ENCODE assay signal across 8 cellular contexts in the genomic region with DNA sequence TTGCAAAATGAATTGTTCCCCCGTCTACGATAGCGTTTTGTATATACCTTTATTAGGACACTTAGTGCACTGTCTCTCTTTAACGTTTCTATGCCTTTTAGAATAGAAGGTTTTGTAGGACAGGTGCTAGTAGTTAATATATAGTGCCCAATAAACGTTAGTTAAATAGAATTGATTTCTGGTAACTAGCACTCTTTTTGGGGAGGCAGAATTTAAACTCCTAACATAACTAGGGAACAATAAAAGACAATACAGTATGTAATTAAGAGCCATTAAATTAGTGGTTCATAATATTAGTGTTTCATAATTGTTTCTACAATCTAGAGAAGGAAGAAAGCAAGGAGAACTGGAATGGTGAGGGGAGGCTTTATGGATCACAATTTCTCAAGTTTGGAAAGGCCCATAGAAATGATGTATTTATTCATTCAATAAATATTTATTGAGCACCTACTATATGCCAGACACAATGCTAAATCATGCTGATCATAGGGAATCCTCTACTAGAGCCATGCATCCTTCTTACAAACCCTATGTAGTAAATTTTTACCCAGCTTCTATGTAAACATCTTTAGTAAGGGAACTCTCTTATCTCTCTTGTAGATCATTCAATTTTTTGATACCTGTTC. TPM values are rescaled to one million over a fixed set of nuclear protein-coding genes. Genes with fewer than 3 reads are reported as not detected.
A peak's percentile ranks its signal among the peaks of the same experiment; 100 is the strongest.
DNase-seq lines count a peak whose midpoint lies in the region; ATAC-seq and TF ChIP-seq lines count a peak whose summit lies in the region.

No MANE protein-coding gene starts in this region.

- TF ChIP-seq EP300 in ovary (IDR thresholded peaks at IDR 0.05): no peak

- intact Hi-C loops in ovary (cut with DNase I): no loop called here

- CTCF ChIA-PET in CD8-positive, alpha-beta memory T cell (lab: Charles Lee): interaction anchor here (0.6 to 4.9 kb wide), 14 partner anchors 8 to 119 kb away, joined by 3 to 77 read pairs (median 4); partner anchors contain the start of genes PEX11B and RBM8A

- TF ChIP-seq CTCF in Peyer's patch (IDR thresholded peaks at IDR 0.05): no peak
- no peak for TF ChIP-seq CTCF in epithelial cell of proximal tubule (conservative IDR thresholded peaks at IDR 0.05; ENCODE audit: low read depth, low read length)
- no peak for TF ChIP-seq CTCF in ovary (IDR thresholded peaks at IDR 0.05)

- H3K4me3 Mint-ChIP-seq in CD8-positive, alpha-beta memory T cell: peak overlapping the region; percentile 93 to 98 (median 96)

- peaks cover 46 to 66% (median 47%) of the 10 kb centered on the region in 3 donors for H3K4me1 Mint-ChIP-seq in CD8-positive, alpha-beta memory T cell

- peaks cover 37% of the 10 kb centered on the region for H3K4me1 ChIP-seq in CD8-positive, alpha-beta memory T cell (ENCODE audit: insufficient read depth, low read length)
- peaks cover 2 to 39% (median 11%) of the 10 kb centered on the region in 4 donors for H3K4me1 ChIP-seq in Peyer's patch
- peaks cover 1% of the 10 kb centered on the region for H3K4me1 ChIP-seq in ovary (ENCODE audit: insufficient read depth)

- H3K9me3 Mint-ChIP-seq in CD8-positive, alpha-beta memory T cell: peaks cover 0 to 4% (median 0%) of the 10 kb centered on the region in 5 donors

- H3K36me3 ChIP-seq in CD8-positive, alpha-beta memory T cell (ENCODE audit: insufficient read depth, low read length): no peaks in the 10 kb centered on the region
- H3K36me3 ChIP-seq in Peyer's patch: no peaks in the 10 kb centered on the region
- no peaks in the 10 kb centered on the region for H3K36me3 ChIP-seq in ovary

- peak overlapping the region; percentile 84 to 99 (median 96) for H3K27ac Mint-ChIP-seq in CD8-positive, alpha-beta memory T cell

- POLR2A ChIA-PET in CD8-positive, alpha-beta memory T cell (lab: Charles Lee): interaction anchor here (0.6 to 2.4 kb wide), 14 partner anchors 9 to 106 kb away, joined by 3 to 34 read pairs (median 6); partner anchors contain the start of genes ANKRD35, PEX11B, PIAS3 and RBM8A

- H3K4me3 ChIP-seq in CD8-positive, alpha-beta memory T cell (ENCODE audit: low read length): peak overlapping the region; percentile 88
- H3K4me3 ChIP-seq in Peyer's patch (peak overlapping the region; percentile 39 to 70 (median 56)), epithelial cell of proximal tubule (ENCODE audit: low read depth, low read length) (peak overlapping the region; percentile 86), ovary (peak overlapping the region; percentile 43)

- 0 to 2% (median 1%) methylated on average over 5 of the region's 5 CpGs for WGBS in ovary, 3 donors

- H3K9me3 ChIP-seq in CD8-positive, alpha-beta memory T cell (ENCODE audit: low read length): no peaks in the 10 kb centered on the region
- H3K9me3 ChIP-seq in Peyer's patch (peaks cover 0 to 4% (median 0%) of the 10 kb centered on the region in 4 donors), ovary (no peaks in the 10 kb centered on the region)

- no peak for DNase-seq in CD8-positive, alpha-beta memory T cell
- no peak for DNase-seq in Peyer's patch
- DNase-seq in epithelial cell of proximal tubule (ENCODE audit: low read depth): no peak
- DNase-seq in ovary: no peak
- no peak for DNase-seq in NCI-H2227 treated with DMSO at 0.1 percent for 48 hours (lab: John Stamatoyannopoulos, UW)
- DNase-seq in cerebellar cortex (ENCODE audit: low spot score): no peak
- no peak for DNase-seq in NCI-H128 (lab: John Stamatoyannopoulos, UW; ENCODE audit: unreplicated experiment)

- H3K27ac ChIP-seq in CD8-positive, alpha-beta memory T cell (ENCODE audit: low read depth, low read length): peak overlapping the region; percentile 71
- H3K27ac ChIP-seq in Peyer's patch (peak overlapping the region; percentile 71 to 98 (median 84)), ovary (peak overlapping the region in 1 of 2 donors; percentile 87)

- H3K27me3 Mint-ChIP-seq in CD8-positive, alpha-beta memory T cell: no peaks in the 10 kb centered on the region

- no peak for ATAC-seq in GM19351 (IDR thresholded peaks at IDR 0.05; ENCODE audit: unreplicated experiment)

- no peak for TF ChIP-seq POLR2A in Peyer's patch (IDR thresholded peaks at IDR 0.05)
- TF ChIP-seq POLR2A in ovary (IDR thresholded peaks at IDR 0.05): no peak

- H3K27me3 ChIP-seq in CD8-positive, alpha-beta memory T cell (ENCODE audit: insufficient read depth, low read length, poor library complexity, severe bottlenecking): no peaks in the 10 kb centered on the region
- no peaks in the 10 kb centered on the region for H3K27me3 ChIP-seq in Peyer's patch
- no peaks in the 10 kb centered on the region for H3K27me3 ChIP-seq in ovary

- peaks cover 7 to 30% (median 9%) of the 10 kb centered on the region in 3 donors for H3K36me3 Mint-ChIP-seq in CD8-positive, alpha-beta memory T cell

RNA-seq across cellular contexts. Expression of gene POLR3GL, which starts 0.7 kb away (rescaled TPM):
- 10 to 100 TPM; 21.6 to 22.8 TPM for total RNA-seq in CD8-positive, alpha-beta memory T cell
- polyA plus RNA-seq in CD8-positive, alpha-beta memory T cell: 103 TPM
- total RNA-seq in Peyer's patch (10 to 100 TPM in 3 of 4 donors, 1 to 10 TPM in 1; 8.7 to 25.6 (median 12.5) TPM), epithelial cell of proximal tubule (15.6 and 16.1 TPM in 2 replicates), ovary (10 to 100 TPM; 16.7 to 27.9 (median 23.4) TPM)
- polyA plus RNA-seq in ovary: 10 to 100 TPM; 40.6 to 51.4 TPM

RNA-seq across cellular contexts. Expression of gene ANKRD34A, which starts 0.9 kb away (rescaled TPM):
- 1 to 10 TPM; 6.9 to 8.7 TPM for total RNA-seq in CD8-positive, alpha-beta memory T cell
- polyA plus RNA-seq in CD8-positive, alpha-beta memory T cell: 0.97 TPM
- 1 to 10 TPM in 1 of 4 donors, under 1 TPM in 1, not detected in 2; 0.54 to 3.7 TPM for total RNA-seq in Peyer's patch
- total RNA-seq in epithelial cell of proximal tubule: 0.06 and 0.14 TPM in 2 replicates
- 1 to 10 TPM in 6 of 7 donors, under 1 TPM in 1; 0.48 to 5.2 (median 3.1) TPM for total RNA-seq in ovary
- polyA plus RNA-seq in ovary: under 1 TPM; 0.50 to 0.62 TPM

RNA-seq across cellular contexts. Expression of gene LIX1L, which starts 7.4 kb away (rescaled TPM):
- total RNA-seq in CD8-positive, alpha-beta memory T cell: 10 to 100 TPM; 41.8 to 42.6 TPM
- polyA plus RNA-seq in CD8-positive, alpha-beta memory T cell: 33.5 TPM
- total RNA-seq in Peyer's patch: 10 to 100 TPM in 1 of 4 donors, 1 to 10 TPM in 3; 3.7 to 10.7 (median 4.5) TPM
- 22.3 and 32.5 TPM in 2 replicates for total RNA-seq in epithelial cell of proximal tubule
- 100 to 1,000 TPM in 1 of 7 donors, 10 to 100 TPM in 6; 37.9 to 102 (median 73.9) TPM for total RNA-seq in ovary
- polyA plus RNA-seq in ovary: 10 to 100 TPM; 28.7 to 52.6 TPM

RNA-seq across cellular contexts. Expression of gene TXNIP, which starts 31.1 kb away (rescaled TPM):
- total RNA-seq in CD8-positive, alpha-beta memory T cell: 100 to 1,000 TPM; 167 to 170 TPM
- polyA plus RNA-seq in CD8-positive, alpha-beta memory T cell: 4,579 TPM
- total RNA-seq in Peyer's patch (1,000 to 10,000 TPM in 2 of 4 donors, 100 to 1,000 TPM in 2; 313 to 1,366 (median 694) TPM), epithelial cell of proximal tubule (22.1 and 198 TPM in 2 replicates), ovary (1,000 to 10,000 TPM in 1 of 7 donors, 100 to 1,000 TPM in 6; 335 to 1,406 (median 617) TPM)
- 1,000 to 10,000 TPM in 1 of 2 donors, 100 to 1,000 TPM in 1; 570 to 1,154 TPM for polyA plus RNA-seq in ovary

RNA-seq across cellular contexts. Expression of gene RBM8A, which starts 37.9 kb away (rescaled TPM):
- total RNA-seq in CD8-positive, alpha-beta memory T cell: 100 to 1,000 TPM; 387 to 397 TPM
- polyA plus RNA-seq in CD8-positive, alpha-beta memory T cell: 192 TPM
- total RNA-seq in Peyer's patch (100 to 1,000 TPM in 1 of 4 donors, 10 to 100 TPM in 3; 47.6 to 105 (median 57.0) TPM), epithelial cell of proximal tubule (228 and 360 TPM in 2 replicates), ovary (100 to 1,000 TPM in 6 of 7 donors, 10 to 100 TPM in 1; 84.4 to 127 (median 113) TPM)
- 100 to 1,000 TPM in 1 of 2 donors, 10 to 100 TPM in 1; 91.6 to 101 TPM for polyA plus RNA-seq in ovary
